In genomic region chr2:222521099-222521498, GRCh38 we compare ENCODE assay signal across 15 cellular contexts.
DNase-seq lines count a peak whose midpoint lies in the region; ATAC-seq, FAIRE-seq and TF ChIP-seq lines count a peak whose summit lies in the region.
"Had no signal": no experiment of that assay in that cellular context is flagged by ENCODE, and none has a peak within 500 bp of the region (broad histone marks: within the 10 kb centered on the region; RNA-seq: fewer than 3 reads in every experiment).

No MANE protein-coding gene starts in this region.

- H2BK5ac ChIP-seq in H9 (ENCODE audit: insufficient read length, low read length) = no peak overlapping the region

- H3K14ac ChIP-seq in H9 (ENCODE audit: insufficient read depth, low read length) = no peak overlapping the region

- no peaks in the 10 kb centered on the region for H3K79me2 ChIP-seq in H9 (ENCODE audit: insufficient read depth, low read length)

- no peaks in the 10 kb centered on the region; the same call in 1 of the 2 replicates for H3K4me1 ChIP-seq in H9 (ENCODE audit: insufficient read depth, low read length)
- H3K4me1 ChIP-seq: body of pancreas had no signal

- no peak overlapping the region for H2BK120ac ChIP-seq in H9 (ENCODE audit: low read depth, low read length, poor library complexity, severe bottlenecking)

- peak; percentile 77 for FAIRE-seq in GM18507 (lab: Jason Lieb, UNC)
- FAIRE-seq: frontal cortex had no signal

- H3K9ac ChIP-seq in H9 (ENCODE audit: extremely low read depth, insufficient read length, low read length) = no peak overlapping the region

- no peak overlapping the region for H2BK15ac ChIP-seq in H9 (ENCODE audit: low read depth, low read length)

- H2AK5ac ChIP-seq in H9 (ENCODE audit: insufficient read length, low read length) = no peak overlapping the region

- H3K4me3 Mint-ChIP-seq in H9 = no peak overlapping the region

- no peaks in the 10 kb centered on the region for H3K27me3 ChIP-seq in H9 (ENCODE audit: insufficient read depth, low read length)
- H3K27me3 ChIP-seq: body of pancreas had no signal

- no peak for TF ChIP-seq CTCF in H9 (conservative IDR thresholded peaks at IDR 0.05)

- no peak overlapping the region for H3K18ac ChIP-seq in H9 (ENCODE audit: insufficient read length, low read depth, low read length)

- no peak overlapping the region for H3K4me2 ChIP-seq in H9 (ENCODE audit: insufficient read depth, insufficient read length, low read length)

- H2AFZ ChIP-seq in H9 (ENCODE audit: low read length) = no peak overlapping the region

- no peak overlapping the region for H4K5ac ChIP-seq in H9 (ENCODE audit: insufficient read length, low read depth, low read length)

- H2BK12ac ChIP-seq in H9 (ENCODE audit: insufficient read length, low read depth, low read length) = no peak overlapping the region

- H3K27ac Mint-ChIP-seq in H9 = no peak overlapping the region

- no peaks in the 10 kb centered on the region for H3K79me1 ChIP-seq in H9 (ENCODE audit: insufficient read depth, low read depth, low read length, poor library complexity, severe bottlenecking)

- no peak overlapping the region for H3T11ph ChIP-seq in H9 (ENCODE audit: low read length)

- H4K20me1 ChIP-seq in H9 (ENCODE audit: control insufficient read depth, insufficient read depth, insufficient read length) = no peaks in the 10 kb centered on the region

- H4K8ac ChIP-seq in H9 (replicated peaks; ENCODE audit: insufficient read length, low read depth, low read length) = no peak overlapping the region

- WGBS in H9 (ENCODE audit: extremely low coverage, insufficient read length, low lambda C conversion rate) = no CpG with 5 or more reads among the region's 3 CpGs

- H2BK20ac ChIP-seq in H9 (ENCODE audit: low read depth, low read length, poor library complexity, severe bottlenecking) = no peak overlapping the region

- no peaks in the 10 kb centered on the region for H3K23me2 ChIP-seq in H9 (ENCODE audit: insufficient read length, low read depth, low read length, poor library complexity, severe bottlenecking)

- H3K27ac ChIP-seq in H9 (ENCODE audit: insufficient read length, low read depth, low read length) = no peak overlapping the region
- H3K27ac ChIP-seq: body of pancreas, HL-60, psoas muscle had no signal

- H3K36me3 Mint-ChIP-seq in H9 (ENCODE audit: insufficient read depth in 1 of 3, low read depth in 3 of 3) = no peaks in the 10 kb centered on the region; a peak in 1 of 7 replicates

- peaks cover 11 to 24% of the 10 kb centered on the region in 2 experiments for H3K4me1 Mint-ChIP-seq in H9

- no peak overlapping the region for H3K56ac ChIP-seq in H9 (ENCODE audit: insufficient read length, low read depth, low read length)

- no peak overlapping the region for H4K91ac ChIP-seq in H9 (ENCODE audit: insufficient read length, low read depth, low read length)

- ATAC-seq in GM19438 (IDR thresholded peaks at IDR 0.05; ENCODE audit: low read depth, unreplicated experiment) = peak; percentile 61
- ATAC-seq in HG02642 (IDR thresholded peaks at IDR 0.05; ENCODE audit: poor library complexity, unreplicated experiment) = peak; percentile 73
- ATAC-seq in HG03196 (IDR thresholded peaks at IDR 0.05; ENCODE audit: unreplicated experiment) = peak; percentile 50
- no peak for ATAC-seq in left ventricle myocardium superior
- ATAC-seq: body of pancreas; mucosa of descending colon; psoas muscle; stimulated activated naive CD8-positive, alpha-beta T cell treated with anti-CD3 and anti-CD28 coated beads, Interleukin-15, Interleukin-2, amounts not matched to agents 100 U/mL and 50 U/mL, for 24 hours had no signal

- peaks cover 12% of the 10 kb centered on the region for H3K27me3 Mint-ChIP-seq in H9 (ENCODE audit: low read depth)

- peak; percentile 11 for DNase-seq in GM18507 (ENCODE audit: extremely low spot score, insufficient read length, low read depth)
- no peak for DNase-seq in central memory CD4-positive, alpha-beta T cell
- DNase-seq in left ventricle myocardium superior = no peak
- no peak for DNase-seq in H9
- no peak for DNase-seq in NCI-H1105 treated with DMSO at 0.1 percent for 48 hours (lab: John Stamatoyannopoulos, UW)
- DNase-seq: body of pancreas; DMS53; mucosa of descending colon; psoas muscle; stimulated activated naive CD8-positive, alpha-beta T cell treated with anti-CD3 and anti-CD28 coated beads, Interleukin-15, Interleukin-2, amounts not matched to agents 100 U/mL and 50 U/mL, for 24 hours had no signal

- no peak overlapping the region for H3K23ac ChIP-seq in H9 (ENCODE audit: insufficient read length, low read depth, low read length)

- H3K9me3 Mint-ChIP-seq in H9 = no peaks in the 10 kb centered on the region; a peak in 2 of 5 replicates

- intact Hi-C loops in left ventricle myocardium superior (cut with micrococcal nuclease) = no loop called here

- H3K4ac ChIP-seq in H9 (ENCODE audit: low read depth, low read length) = no peak overlapping the region

- H3K9me3 ChIP-seq in H9 (ENCODE audit: control insufficient read depth, low read depth, low read length) = no peaks in the 10 kb centered on the region
- H3K9me3 ChIP-seq: body of pancreas, mucosa of descending colon, psoas muscle had no signal
